Comparison of ENCODE assay signal across 10 cellular contexts in the genomic region with DNA sequence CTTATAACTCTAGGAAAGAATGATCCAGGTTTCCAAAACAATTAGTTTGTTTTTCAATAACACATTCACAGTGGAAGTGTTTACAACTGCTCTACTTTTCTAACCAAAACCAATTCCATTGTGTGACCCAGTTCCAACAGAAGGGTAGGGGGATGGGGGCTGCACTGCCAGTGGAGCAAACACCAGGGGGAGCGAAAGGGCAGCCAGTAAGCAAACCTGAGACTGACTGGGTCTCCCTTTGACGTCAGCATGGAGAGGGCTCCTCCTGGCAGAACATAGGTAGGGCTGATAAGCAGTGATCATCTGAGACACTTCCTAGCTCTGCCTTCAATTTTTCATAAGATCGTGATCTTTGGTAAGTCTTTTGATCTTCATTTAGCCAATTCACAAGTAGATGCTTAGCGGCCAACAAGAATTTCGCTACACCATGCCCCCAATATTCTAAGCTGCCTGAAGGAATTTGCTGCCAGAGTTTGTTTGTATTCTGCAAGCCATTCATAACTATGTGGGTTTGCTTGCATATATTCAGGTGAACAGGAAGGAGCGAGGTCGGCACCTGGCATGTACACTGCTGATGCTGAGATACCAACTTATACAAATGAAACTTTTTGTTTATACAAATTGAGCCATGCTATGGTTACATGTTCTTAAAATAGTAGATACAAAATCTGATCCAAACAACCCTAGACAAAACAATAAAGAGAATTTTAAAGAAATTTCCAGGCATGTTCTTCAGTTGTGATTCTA. TPM values are rescaled to one million over a fixed set of nuclear protein-coding genes. Genes with fewer than 3 reads are reported as not detected.
A peak's percentile ranks its signal among the peaks of the same experiment; 100 is the strongest.
DNase-seq lines count a peak whose midpoint lies in the region; ATAC-seq and TF ChIP-seq lines count a peak whose summit lies in the region.
"Had no signal": no experiment of that assay in that cellular context is flagged by ENCODE, and none has a peak within 500 bp of the region (broad histone marks: within the 10 kb centered on the region; RNA-seq: fewer than 3 reads in every experiment).

No MANE protein-coding gene starts in this region.

- peak overlapping the region; percentile 35; the same call in 1 of the 2 replicates for H2AFZ ChIP-seq in MM.1S (ENCODE audit: low read length)

- peak overlapping the region; percentile 55 for H3K27ac Mint-ChIP-seq in nephron progenitor cell
- no peak overlapping the region for H3K27ac Mint-ChIP-seq in T-helper 2 cell treated with Interferon-gamma antibody and Interleukin-4, amounts not matched to agents 5 μg/mL and 100 μg/mL, for 36 hours

- no peaks in the 10 kb centered on the region for H3K9me3 Mint-ChIP-seq in nephron progenitor cell
- no peaks in the 10 kb centered on the region for H3K9me3 Mint-ChIP-seq in T-helper 2 cell treated with Interferon-gamma antibody and Interleukin-4, amounts not matched to agents 5 μg/mL and 100 μg/mL, for 36 hours

- H3K79me2 ChIP-seq in MM.1S (ENCODE audit: low read length) = no peaks in the 10 kb centered on the region

- H3K9me2 ChIP-seq in MM.1S (replicated peaks; ENCODE audit: insufficient read depth, low read length) = no peaks in the 10 kb centered on the region

- H3K27me3 ChIP-seq in MM.1S (replicated peaks; ENCODE audit: insufficient read depth, low read length) (no peaks in the 10 kb centered on the region), ascending aorta (no peaks in the 10 kb centered on the region)

- intact Hi-C loops in ascending aorta (cut with DNase I) = loop anchor here (2.0 kb wide), 1 partner anchor 47 kb away; a partner anchor contains a TSS

- no peaks in the 10 kb centered on the region for H4K20me1 ChIP-seq in MM.1S (ENCODE audit: insufficient read depth, low read length)

- no peaks in the 10 kb centered on the region for H3K36me3 ChIP-seq in MM.1S (replicated peaks; ENCODE audit: insufficient read depth, low read length)
- peaks cover 15 to 16% of the 10 kb centered on the region in 2 donors for H3K36me3 ChIP-seq in ascending aorta

- H3K36me3 Mint-ChIP-seq in nephron progenitor cell (ENCODE audit: low read depth) = peaks cover 7% of the 10 kb centered on the region
- H3K36me3 Mint-ChIP-seq in T-helper 2 cell treated with Interferon-gamma antibody and Interleukin-4, amounts not matched to agents 5 μg/mL and 100 μg/mL, for 36 hours (ENCODE audit: low read depth) = no peaks in the 10 kb centered on the region

- H3K4me3 Mint-ChIP-seq in nephron progenitor cell = no peak overlapping the region
- no peak overlapping the region for H3K4me3 Mint-ChIP-seq in T-helper 2 cell treated with Interferon-gamma antibody and Interleukin-4, amounts not matched to agents 5 μg/mL and 100 μg/mL, for 36 hours

- ATAC-seq in GM21381 (IDR thresholded peaks at IDR 0.05; ENCODE audit: unreplicated experiment) = no peak

- H3K9me3 ChIP-seq in MM.1S (replicated peaks; ENCODE audit: insufficient read depth, low read length) (no peaks in the 10 kb centered on the region), ascending aorta (no peaks in the 10 kb centered on the region)

- H3K4me1 ChIP-seq in MM.1S (ENCODE audit: low read length) (peaks cover 32% of the 10 kb centered on the region), ascending aorta (peaks cover 23 to 41% of the 10 kb centered on the region in 2 donors)

- H3K9ac ChIP-seq in MM.1S (ENCODE audit: low read length) = peak overlapping the region; percentile 46

- peaks cover 33% of the 10 kb centered on the region for H3K4me1 Mint-ChIP-seq in nephron progenitor cell
- H3K4me1 Mint-ChIP-seq in T-helper 2 cell treated with Interferon-gamma antibody and Interleukin-4, amounts not matched to agents 5 μg/mL and 100 μg/mL, for 36 hours (ENCODE audit: low read depth) = no peaks in the 10 kb centered on the region

- peak overlapping the region; percentile 50 for H3K4me2 ChIP-seq in MM.1S (ENCODE audit: low read depth, low read length)

- TF ChIP-seq CTCF in MM.1S (IDR thresholded peaks at IDR 0.05; ENCODE audit: low read length) (peak; percentile 88), ascending aorta (IDR thresholded peaks at IDR 0.05) (peak in 2 of 3 experiments; percentile 20 to 55), nephron progenitor cell (IDR thresholded peaks at IDR 0.05) (peak; percentile 73)

- peak overlapping the region; percentile 85 for H3K27ac ChIP-seq in MM.1S (ENCODE audit: low read length)
- peak overlapping the region; percentile 75 to 78 for H3K27ac ChIP-seq in ascending aorta

- DNase-seq in DMS 273 treated with DMSO at 0.1 percent for 48 hours (lab: John Stamatoyannopoulos, UW) (peak; percentile 10), MM.1S (peak; percentile 87), ascending aorta (ENCODE audit: low spot score in 2 of 2) (no peak), nephron progenitor cell (peak; percentile 67), superior temporal gyrus (ENCODE audit: extremely low spot score) (no peak)
- DNase-seq in T-helper 2 cell treated with Interferon-gamma antibody and Interleukin-4, amounts not matched to agents 5 μg/mL and 100 μg/mL, for 36 hours (ENCODE audit: low spot score) = no peak
- DNase-seq in activated T-cell treated with anti-CD3 and anti-CD28 coated beads, Interleukin-2, amount 50 U/mL, for 48 hours = no peak
- DNase-seq: activated naive CD4-positive, alpha-beta T cell; NCI-H2029 had no signal

- peaks cover 29% of the 10 kb centered on the region for H3F3A ChIP-seq in MM.1S (ENCODE audit: insufficient read depth, low read length)

- H3K27me3 Mint-ChIP-seq in nephron progenitor cell (ENCODE audit: low read depth, poor library complexity) = no peaks in the 10 kb centered on the region
- H3K27me3 Mint-ChIP-seq in T-helper 2 cell treated with Interferon-gamma antibody and Interleukin-4, amounts not matched to agents 5 μg/mL and 100 μg/mL, for 36 hours (ENCODE audit: low read depth) = no peaks in the 10 kb centered on the region

- H3K4me3 ChIP-seq in MM.1S (ENCODE audit: low read length) (peak overlapping the region; percentile 10; the same call in 1 of the 2 replicates), ascending aorta (no peak overlapping the region)

RNA-seq across cellular contexts. Expression of a gene that starts 45.9 kb away (rescaled TPM):
- total RNA-seq in ascending aorta = 55.5 TPM

Comparison
In these comparisons a context has a peak if more than half of its experiments do, and no peak if none do; other contexts are left out.
1. DNase-seq: peak in DMS 273 treated with DMSO at 0.1 percent for 48 hours (single experiment), MM.1S (single experiment) and nephron progenitor cell (single experiment); none in ascending aorta (0 of 2), superior temporal gyrus (single experiment), T-helper 2 cell treated with Interferon-gamma antibody and Interleukin-4, amounts not matched to agents 5 μg/mL and 100 μg/mL, for 36 hours (single experiment) and activated T-cell treated with anti-CD3 and anti-CD28 coated beads, Interleukin-2, amount 50 U/mL, for 48 hours (0 of 2).
2. CTCF ChIP-seq: peak in every context shown above with its lines; median percentile 88 in MM.1S; 73 in nephron progenitor cell; 38 in ascending aorta.